32 cellular contexts compared by ENCODE assay signal in genomic region chr2:102455061-102455670, GRCh38. TPM values are rescaled to one million over a fixed set of nuclear protein-coding genes. Genes with fewer than 3 reads are reported as not detected.
"Had no signal": no experiment of that assay in that cellular context is flagged by ENCODE, and none has a peak within 500 bp of the region (broad histone marks: within the 10 kb centered on the region; RNA-seq: fewer than 3 reads in every experiment).

No MANE protein-coding gene starts in this region.

- DNase-seq: activated CD4-positive, alpha-beta memory T cell treated with anti-CD3 and anti-CD28 coated beads for 36 hours; activated CD4-positive, alpha-beta T cell treated with anti-CD3 and anti-CD28 coated beads for 36 hours; activated CD4-positive, alpha-beta T cell treated with anti-CD3 and anti-CD28 coated beads, Interleukin-2, amount 50 U/mL, for 1 hour; activated CD8-positive, alpha-beta memory T cell treated with anti-CD3 and anti-CD28 coated beads, Interleukin-2, amount 50 U/mL, for 4 hours; activated gamma-delta T cell treated with Interleukin-2 at 50 U/mL for 16 hours; activated naive CD4-positive, alpha-beta T cell treated with anti-CD3 and anti-CD28 coated beads for 36 hours; activated T-cell treated with anti-CD3 and anti-CD28 coated beads for 4 hours; activated T-cell treated with anti-CD3 and anti-CD28 coated beads, Interleukin-2, amount 50 U/mL, for 4 hours; anterior cingulate cortex; caudate nucleus; NCI-H1105; NCI-H1417 treated with DMSO at 0.1 percent for 48 hours; NCI-H187 treated with DMSO at 0.1 percent for 48 hours; NCI-H2081; NCI-H2171 treated with DMSO at 0.1 percent for 48 hours; NCI-H226; NCI-H446 treated with DMSO at 0.1 percent for 48 hours; NCI-H524; NCI-H69; NCI-H82; PC-9; Right ventricle myocardium superior; SW 1271; T-helper 1 cell; T-helper 2 cell; T-helper 9 cell had no signal

- ATAC-seq: activated CD4-positive, alpha-beta T cell treated with anti-CD3 and anti-CD28 coated beads for 36 hours; activated naive CD4-positive, alpha-beta T cell treated with anti-CD3 and anti-CD28 coated beads, Interleukin-2, amount 50 U/mL, for 72 hours; activated T-cell treated with anti-CD3 and anti-CD28 coated beads, Interleukin-2, amount 50 U/mL, for 4 hours; K562 had no signal

- H2AFZ ChIP-seq: PC-9 had no signal

- H3K27ac ChIP-seq: PC-9, RWPE1 had no signal

- H3K4me3 ChIP-seq: K562, PC-9 had no signal

- H3K4me2 ChIP-seq: PC-9 had no signal

RNA-seq across cellular contexts. Expression of gene SLC9A4, which starts 17.9 kb away (rescaled TPM):
- total RNA-seq: activated T-helper 1 cell treated with anti-CD3 and anti-CD28 coated beads, Interleukin-12 subunit alpha, Interleukin-12 subunit beta, Interleukin-2, Interleukin-4 antibody, amounts not matched to agents 30 ng/mL and 10 ng/mL and 1 ng/mL, durations not matched to agents 14 hours and 24 hours and 36 hours; M059J; Right ventricle myocardium superior had no signal

RNA-seq across cellular contexts. Expression of gene IL18RAP, which starts 32.2 kb away (rescaled TPM):
- total RNA-seq: bronchial epithelial cell, M059J, PC-9 had no signal
